In the genomic region with DNA sequence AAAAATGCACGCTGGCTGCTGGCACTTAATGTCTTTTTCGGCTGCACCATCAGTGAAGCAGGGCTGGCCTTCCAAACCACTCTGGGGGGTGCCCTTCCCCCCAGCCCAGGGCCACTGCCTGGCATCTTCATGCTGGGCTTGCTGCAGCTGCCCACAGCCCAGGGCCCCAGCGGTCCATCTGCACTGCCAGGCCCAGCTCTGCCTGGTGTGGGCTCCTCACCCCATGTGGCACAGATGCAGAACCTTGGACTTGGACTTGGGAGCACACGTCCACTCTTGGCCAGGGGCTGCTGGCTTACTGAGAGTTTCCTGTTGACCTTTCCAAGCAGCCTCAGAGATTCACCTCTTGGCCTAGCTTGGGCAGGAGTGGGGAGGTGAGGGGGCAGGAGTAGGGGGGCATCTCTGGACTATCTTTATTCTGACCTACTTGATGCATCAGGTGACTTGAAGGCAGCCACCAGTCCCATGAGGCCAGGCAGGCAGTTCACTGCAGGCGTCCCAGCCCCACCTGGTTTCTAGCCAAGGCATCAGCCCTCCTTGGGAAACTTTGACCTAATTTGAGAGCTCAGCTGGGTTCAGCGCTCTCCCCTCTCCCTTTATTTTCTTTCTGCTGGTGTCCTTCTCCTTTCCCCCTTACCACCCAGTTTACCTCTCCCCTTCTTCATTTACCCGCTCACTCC, we compare ENCODE assay signal across 25 cellular contexts.
"Had no signal": no experiment of that assay in that cellular context is flagged by ENCODE, and none has a peak within 500 bp of the region (broad histone marks: within the 10 kb centered on the region; RNA-seq: fewer than 3 reads in every experiment).

No MANE protein-coding gene starts in this region.

- H3K36me3 Mint-ChIP-seq: activated naive CD4-positive, alpha-beta T cell treated with anti-CD3 and anti-CD28 coated beads, Interleukin-2, amount 10 ng/mL, durations not matched to agents 7 days and 5 days had no signal

- H3K9ac ChIP-seq: parathyroid adenoma, SK-N-SH had no signal

- H3K4me1 ChIP-seq: breast epithelium, colonic mucosa, lower lobe of right lung, tibial artery had no signal

- ATAC-seq: effector memory CD8-positive, alpha-beta T cell; gastroesophageal sphincter; lower lobe of right lung; mucosa of descending colon; sciatic nerve had no signal

- H3K36me3 ChIP-seq: breast epithelium, colonic mucosa, gastroesophageal sphincter, WERI-Rb-1 had no signal

- H3K4me2 ChIP-seq: SK-N-SH had no signal

- H3K9me3 ChIP-seq: breast epithelium, colonic mucosa, esophagus squamous epithelium, gastroesophageal sphincter, lower lobe of right lung, mucosa of descending colon, SK-N-SH had no signal

- H3K27ac ChIP-seq: colonic mucosa, esophagus squamous epithelium, gastroesophageal sphincter, lower lobe of right lung, parathyroid adenoma, tibial artery, WERI-Rb-1 had no signal

- H3K27me3 ChIP-seq: breast epithelium, colonic mucosa, dorsolateral prefrontal cortex, esophagus squamous epithelium, gastroesophageal sphincter, tibial artery had no signal

- H3K27ac Mint-ChIP-seq: activated naive CD4-positive, alpha-beta T cell treated with anti-CD3 and anti-CD28 coated beads, Interleukin-2, amount 10 ng/mL, durations not matched to agents 7 days and 5 days; activated T-cell treated with anti-CD3 and anti-CD28 coated beads, Interleukin-2, amount 50 U/mL, for 24 hours had no signal

- H3K9me3 Mint-ChIP-seq: activated naive CD4-positive, alpha-beta T cell treated with anti-CD3 and anti-CD28 coated beads, Interleukin-2, amount 10 ng/mL, durations not matched to agents 7 days and 5 days; effector memory CD8-positive, alpha-beta T cell had no signal

- H3K4me1 Mint-ChIP-seq: activated naive CD4-positive, alpha-beta T cell treated with anti-CD3 and anti-CD28 coated beads, Interleukin-2, amount 10 ng/mL, durations not matched to agents 7 days and 5 days had no signal

- H3K27me3 Mint-ChIP-seq: activated naive CD4-positive, alpha-beta T cell treated with anti-CD3 and anti-CD28 coated beads, Interleukin-2, amount 10 ng/mL, durations not matched to agents 7 days and 5 days; activated T-cell treated with anti-CD3 and anti-CD28 coated beads, Interleukin-2, amount 50 U/mL, for 24 hours; effector memory CD8-positive, alpha-beta T cell had no signal

- FAIRE-seq: endothelial cell of umbilical vein had no signal

- H3K4me3 Mint-ChIP-seq: activated naive CD4-positive, alpha-beta T cell treated with anti-CD3 and anti-CD28 coated beads, Interleukin-2, amount 10 ng/mL, durations not matched to agents 7 days and 5 days; activated T-cell treated with anti-CD3 and anti-CD28 coated beads, Interleukin-2, amount 50 U/mL, for 24 hours; effector memory CD8-positive, alpha-beta T cell; nephron progenitor cell had no signal

- H3K4me3 ChIP-seq: breast epithelium, colonic mucosa, dorsolateral prefrontal cortex, esophagus squamous epithelium, gastroesophageal sphincter, lower lobe of right lung, mucosa of descending colon, tibial artery had no signal

- DNase-seq: activated CD4-positive, alpha-beta T cell treated with anti-CD3 and anti-CD28 coated beads for 1 hour; activated CD4-positive, alpha-beta T cell treated with anti-CD3 and anti-CD28 coated beads, Interleukin-2, amount 50 U/mL, for 4 hours; activated CD8-positive, alpha-beta memory T cell treated with anti-CD3 and anti-CD28 coated beads for 24 hours; activated CD8-positive, alpha-beta memory T cell treated with anti-CD3 and anti-CD28 coated beads, Interleukin-2, amount 50 U/mL, for 4 hours; activated naive CD4-positive, alpha-beta T cell treated with anti-CD3 and anti-CD28 coated beads, Interleukin-2, amount 10 ng/mL, durations not matched to agents 7 days and 5 days; activated T-cell treated with anti-CD3 and anti-CD28 coated beads, Interleukin-2, amount 50 U/mL, for 24 hours; colonic mucosa; dorsolateral prefrontal cortex; effector memory CD8-positive, alpha-beta T cell; esophagus squamous epithelium; lower lobe of right lung; mesendoderm; mucosa of descending colon; nephron progenitor cell; SK-N-SH; stimulated activated CD4-positive, alpha-beta T cell treated with anti-CD3 and anti-CD28 coated beads, Interleukin-2, amount 100 ng/mL, for 48 hours; stimulated activated CD8-positive, alpha-beta memory T cell treated with anti-CD3 and anti-CD28 coated beads, Interleukin-4, amount 100 ng/mL, for 48 hours; stimulated activated naive CD4-positive, alpha-beta T cell treated with Interleukin-2 at 50 U/mL for 16 hours; tibial artery; WERI-Rb-1 had no signal
